Comparison of ENCODE assay signal across 8 cellular contexts in the genomic region with DNA sequence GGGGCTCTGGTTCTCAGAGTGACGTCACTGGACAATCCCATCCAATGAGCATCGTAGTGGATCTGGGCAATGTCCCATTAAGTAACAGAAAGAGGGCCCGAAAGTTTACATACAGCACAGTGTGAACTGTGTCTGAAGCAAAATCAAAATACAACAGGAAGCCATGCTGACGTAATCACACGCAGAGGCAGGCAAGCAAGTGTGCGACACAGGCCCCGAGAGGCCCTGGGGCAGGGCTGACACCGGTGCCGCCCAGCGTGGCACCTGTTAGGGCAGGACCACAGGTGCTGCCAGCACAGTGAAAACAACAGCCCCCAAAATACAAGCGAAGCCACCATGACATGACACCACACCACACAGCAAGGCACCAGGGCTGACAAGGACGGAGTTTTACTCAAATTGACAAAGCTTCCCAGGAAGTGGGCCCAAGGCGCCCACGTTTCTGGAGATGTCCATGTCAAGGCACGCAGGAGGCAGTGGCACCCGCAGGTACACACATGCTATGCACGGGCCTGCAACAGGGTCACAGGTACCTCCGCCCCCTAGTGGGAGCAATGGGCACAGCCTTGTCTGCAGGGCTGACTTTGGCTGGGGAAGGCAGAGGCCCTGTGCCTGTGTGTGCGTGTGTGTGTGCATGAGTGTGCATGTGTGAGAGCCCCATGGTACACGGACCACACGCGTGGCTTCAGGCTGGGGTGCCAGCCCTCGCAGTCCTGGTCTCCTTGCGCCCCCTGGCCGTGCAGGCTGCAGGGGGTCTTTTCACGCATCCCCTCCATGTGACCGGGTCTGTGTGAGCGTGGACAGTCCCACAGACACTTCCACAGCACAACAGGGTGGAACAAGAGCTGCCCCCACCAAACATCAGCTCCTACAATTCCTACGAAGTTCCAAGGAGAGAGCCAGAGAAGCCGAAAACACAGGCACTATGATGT. TPM values are rescaled to one million over a fixed set of nuclear protein-coding genes. Genes with fewer than 3 reads are reported as not detected.
DNase-seq lines count a peak whose midpoint lies in the region; ATAC-seq and TF ChIP-seq lines count a peak whose summit lies in the region.

No MANE protein-coding gene starts in this region.

- H3K27ac Mint-ChIP-seq in activated naive CD8-positive, alpha-beta T cell treated with anti-CD3 and anti-CD28 coated beads, Interleukin-2, amount 50 U/mL, for 24 hours = peak overlapping the region; percentile 34

- ATAC-seq in SK-N-SH treated with all-trans-retinoic acid at 6 μM for 48 hours = peak; percentile 94
- ATAC-seq in activated naive CD8-positive, alpha-beta T cell treated with anti-CD3 and anti-CD28 coated beads, Interleukin-2, amount 50 U/mL, for 24 hours = peak; percentile 82

- DNase-seq in Daoy (ENCODE audit: low read depth) = peak; percentile 71
- peak; percentile 90 for DNase-seq in GM20000 (ENCODE audit: low spot score)
- DNase-seq in HT-29 (ENCODE audit: low spot score) = peak; percentile 77
- peak; percentile 71 for DNase-seq in activated naive CD8-positive, alpha-beta T cell treated with anti-CD3 and anti-CD28 coated beads, Interleukin-2, amount 50 U/mL, for 24 hours
- peak; percentile 44 for DNase-seq in iPS DF 4.7 (ENCODE audit: extremely low read depth, low spot score)
- peak; percentile 43 for DNase-seq in stimulated activated CD4-positive, alpha-beta T cell treated with anti-CD3 and anti-CD28 coated beads, Interleukin-2, amount 100 ng/mL, for 4 hours (ENCODE audit: low read depth)
- DNase-seq in pons (ENCODE audit: low spot score) = no peak

- H3K36me3 Mint-ChIP-seq in activated naive CD8-positive, alpha-beta T cell treated with anti-CD3 and anti-CD28 coated beads, Interleukin-2, amount 50 U/mL, for 24 hours (ENCODE audit: low read depth) = peaks cover 23% of the 10 kb centered on the region

- H3K27me3 Mint-ChIP-seq in activated naive CD8-positive, alpha-beta T cell treated with anti-CD3 and anti-CD28 coated beads, Interleukin-2, amount 50 U/mL, for 24 hours = no peaks in the 10 kb centered on the region

- peaks cover 20% of the 10 kb centered on the region for H3K4me1 Mint-ChIP-seq in activated naive CD8-positive, alpha-beta T cell treated with anti-CD3 and anti-CD28 coated beads, Interleukin-2, amount 50 U/mL, for 24 hours

- no peaks in the 10 kb centered on the region for H3K9me3 Mint-ChIP-seq in activated naive CD8-positive, alpha-beta T cell treated with anti-CD3 and anti-CD28 coated beads, Interleukin-2, amount 50 U/mL, for 24 hours

- H3K4me3 Mint-ChIP-seq in activated naive CD8-positive, alpha-beta T cell treated with anti-CD3 and anti-CD28 coated beads, Interleukin-2, amount 50 U/mL, for 24 hours = no peak overlapping the region

- TF ChIP-seq CTCF in GM20000 (IDR thresholded peaks at IDR 0.05; ENCODE audit: extremely low read depth, missing control alignments) = peak; percentile 86

TF ChIP-seq in SK-N-SH treated with all-trans-retinoic acid at 6 μM for 48 hours, 23 proteins besides CTCF, POLR2A, EP300 and RAD21:
- TF ChIP-seq ZNF8 (CRISPR knock-in tag; IDR thresholded peaks at IDR 0.05) (no peak), ZNF70 (CRISPR knock-in tag; IDR thresholded peaks at IDR 0.05) (no peak), POU6F1 (CRISPR knock-in tag; IDR thresholded peaks at IDR 0.05; ENCODE audit: borderline replicate concordance, low read depth) (no peak), RARB (CRISPR knock-in tag; IDR thresholded peaks at IDR 0.05) (no peak), ESRRG (CRISPR knock-in tag; IDR thresholded peaks at IDR 0.05) (no peak), CSDC2 (CRISPR knock-in tag; IDR thresholded peaks at IDR 0.05) (no peak), CSRNP3 (CRISPR knock-in tag; IDR thresholded peaks at IDR 0.05) (no peak), SNAI2 (CRISPR knock-in tag; IDR thresholded peaks at IDR 0.05) (no peak), TCF4 (CRISPR knock-in tag; IDR thresholded peaks at IDR 0.05; ENCODE audit: borderline replicate concordance) (no peak)
- TF ChIP-seq, protein P1, sequence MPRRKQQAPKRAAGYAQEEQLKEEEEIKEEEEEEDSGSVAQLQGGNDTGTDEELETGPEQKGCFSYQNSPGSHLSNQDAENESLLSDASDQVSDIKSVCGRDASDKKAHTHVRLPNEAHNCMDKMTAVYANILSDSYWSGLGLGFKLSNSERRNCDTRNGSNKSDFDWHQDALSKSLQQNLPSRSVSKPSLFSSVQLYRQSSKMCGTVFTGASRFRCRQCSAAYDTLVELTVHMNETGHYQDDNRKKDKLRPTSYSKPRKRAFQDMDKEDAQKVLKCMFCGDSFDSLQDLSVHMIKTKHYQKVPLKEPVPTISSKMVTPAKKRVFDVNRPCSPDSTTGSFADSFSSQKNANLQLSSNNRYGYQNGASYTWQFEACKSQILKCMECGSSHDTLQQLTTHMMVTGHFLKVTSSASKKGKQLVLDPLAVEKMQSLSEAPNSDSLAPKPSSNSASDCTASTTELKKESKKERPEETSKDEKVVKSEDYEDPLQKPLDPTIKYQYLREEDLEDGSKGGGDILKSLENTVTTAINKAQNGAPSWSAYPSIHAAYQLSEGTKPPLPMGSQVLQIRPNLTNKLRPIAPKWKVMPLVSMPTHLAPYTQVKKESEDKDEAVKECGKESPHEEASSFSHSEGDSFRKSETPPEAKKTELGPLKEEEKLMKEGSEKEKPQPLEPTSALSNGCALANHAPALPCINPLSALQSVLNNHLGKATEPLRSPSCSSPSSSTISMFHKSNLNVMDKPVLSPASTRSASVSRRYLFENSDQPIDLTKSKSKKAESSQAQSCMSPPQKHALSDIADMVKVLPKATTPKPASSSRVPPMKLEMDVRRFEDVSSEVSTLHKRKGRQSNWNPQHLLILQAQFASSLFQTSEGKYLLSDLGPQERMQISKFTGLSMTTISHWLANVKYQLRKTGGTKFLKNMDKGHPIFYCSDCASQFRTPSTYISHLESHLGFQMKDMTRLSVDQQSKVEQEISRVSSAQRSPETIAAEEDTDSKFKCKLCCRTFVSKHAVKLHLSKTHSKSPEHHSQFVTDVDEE (CRISPR knock-in tag; IDR thresholded peaks at IDR 0.05) = no peak

RNA-seq across cellular contexts. Expression of gene QSOX2, which starts 19.6 kb away (rescaled TPM):
- 25.8 and 30.3 TPM in 2 replicates for total RNA-seq in Daoy (2014; rRNA removed; shearing (Covaris generic))
- total RNA-seq in HT-29 (2014; rRNA removed; shearing (Covaris generic)) = 31.7 and 34.5 TPM in 2 replicates

RNA-seq across cellular contexts. Expression of gene LHX3, which starts 21.1 kb away (rescaled TPM):
- not detected in 2 replicates for total RNA-seq in Daoy (2014; rRNA removed; shearing (Covaris generic))
- not detected in 2 replicates for total RNA-seq in HT-29 (2014; rRNA removed; shearing (Covaris generic))
